ENCODE assay signal across 21 cellular contexts in the genomic region with DNA sequence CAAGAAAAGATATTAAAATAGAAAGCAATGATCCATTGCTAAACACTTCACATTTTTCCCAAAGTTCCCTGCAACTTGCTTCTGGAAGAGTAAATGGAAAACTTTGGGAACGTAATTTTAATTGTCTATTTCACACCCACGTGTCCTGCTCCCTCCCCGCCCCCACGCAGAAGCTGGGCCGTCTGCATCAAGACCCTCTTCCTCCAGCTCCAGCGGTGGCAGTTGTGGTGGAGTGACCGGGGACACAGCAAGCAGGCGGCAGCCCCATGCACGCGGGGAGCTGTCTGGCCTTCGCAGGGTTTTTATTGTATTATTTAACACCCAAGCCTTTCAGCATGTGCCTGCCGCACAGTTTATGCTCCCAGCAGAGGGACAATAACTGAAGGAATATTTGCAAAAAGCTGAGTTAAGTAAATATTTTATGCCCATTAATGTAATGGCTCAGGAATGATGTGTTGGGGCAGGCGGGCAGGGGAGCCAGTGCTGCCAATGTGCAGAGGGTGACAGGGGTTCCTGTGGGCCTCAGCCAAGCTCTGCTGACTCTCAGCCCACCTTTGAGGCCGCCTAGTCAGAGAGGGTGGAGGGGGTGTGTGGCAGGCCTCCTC. TPM values are rescaled to one million over a fixed set of nuclear protein-coding genes. Genes with fewer than 3 reads are reported as not detected.
DNase-seq lines count a peak whose midpoint lies in the region; ATAC-seq, FAIRE-seq and TF ChIP-seq lines count a peak whose summit lies in the region.
"Had no signal": no experiment of that assay in that cellular context is flagged by ENCODE, and none has a peak within 500 bp of the region (broad histone marks: within the 10 kb centered on the region; RNA-seq: fewer than 3 reads in every experiment).

No MANE protein-coding gene starts in this region.

- no peak overlapping the region for H3K4ac ChIP-seq in H1 (replicated peaks; ENCODE audit: insufficient read length, low read depth, low read length)
- no peak overlapping the region for H3K4ac ChIP-seq in mesenchymal stem cell (ENCODE audit: low read depth in 1 of 2, low read length in 2 of 2)

- H3K27me3 Mint-ChIP-seq in T-helper 17 cell: peaks cover 45% of the 10 kb centered on the region

- H2BK120ac ChIP-seq in H1 (replicated peaks; ENCODE audit: low read depth, low read length) (no peak overlapping the region), mesenchymal stem cell (ENCODE audit: low read depth, low read length) (no peak overlapping the region)

- H4K5ac ChIP-seq in H1 (ENCODE audit: insufficient read length, low read depth, low read length): no peak overlapping the region

- H4K91ac ChIP-seq in H1 (replicated peaks; ENCODE audit: insufficient read length, low read length): no peak overlapping the region
- H4K91ac ChIP-seq in mesenchymal stem cell (ENCODE audit: low read length): no peak overlapping the region

- peak overlapping the region; percentile 41 for H3K4me3 ChIP-seq in BLaER1
- no peak overlapping the region for H3K4me3 ChIP-seq in HEK293 (ENCODE audit: low read depth, low read length)
- H3K4me3 ChIP-seq in OCI-LY3 (ENCODE audit: low read length): no peak overlapping the region
- no peak overlapping the region for H3K4me3 ChIP-seq in H1 (ENCODE audit: extremely low read depth in 1 of 4, insufficient read depth in 2 of 4, low read depth in 3 of 4, low read length in 4 of 4)
- H3K4me3 ChIP-seq in mesenchymal stem cell (ENCODE audit: insufficient read depth in 1 of 2, low read depth in 1 of 2, low read length in 2 of 2): no peak overlapping the region
- H3K4me3 ChIP-seq: GM23248 had no signal

- no peak for TF ChIP-seq RAD21 in H1 (IDR thresholded peaks at IDR 0.05 in 1 of 2, conservative IDR thresholded peaks at IDR 0.05 in 1 of 2; ENCODE audit: low read depth in 2 of 2, low read length in 2 of 2)

- no peak overlapping the region for H3K4me3 Mint-ChIP-seq in T-helper 17 cell
- H3K4me3 Mint-ChIP-seq: B cell; CD14-positive monocyte; CD8-positive, alpha-beta T cell; H9; HFFc6 had no signal

- no peak for DNase-seq in H1 (ENCODE audit: low read depth in 1 of 2, low spot score in 2 of 2)
- DNase-seq in T-helper 17 cell: no peak
- DNase-seq in stimulated activated CD4-positive, alpha-beta T cell treated with anti-CD3 and anti-CD28 coated beads, Interleukin-4, amount 100 ng/mL, for 4 hours: no peak
- DNase-seq in mesenchymal stem cell: no peak
- DNase-seq: CD8-positive, alpha-beta T cell; COR-L47; DMS153; DMS79 treated with DMSO at 0.1 percent for 48 hours; EL; GM23248; H9; HFFc6 had no signal

- no peaks in the 10 kb centered on the region for H3K9me3 ChIP-seq in BLaER1
- no peaks in the 10 kb centered on the region for H3K9me3 ChIP-seq in HEK293 (ENCODE audit: control insufficient read depth, insufficient read depth, low read depth, low read length)
- H3K9me3 ChIP-seq in OCI-LY3 (ENCODE audit: insufficient read depth, low read length): no peaks in the 10 kb centered on the region
- H3K9me3 ChIP-seq in H1 (ENCODE audit: insufficient read depth in 2 of 2, low read depth in 1 of 2, low read length in 1 of 2): no peaks in the 10 kb centered on the region
- no peaks in the 10 kb centered on the region for H3K9me3 ChIP-seq in T-helper 17 cell (ENCODE audit: control insufficient read depth, low read length, poor library complexity, severe bottlenecking)
- H3K9me3 ChIP-seq in mesenchymal stem cell (ENCODE audit: control insufficient read depth, low read length): no peaks in the 10 kb centered on the region

- H2AK5ac ChIP-seq in H1 (ENCODE audit: low read depth, low read length) (no peak overlapping the region), mesenchymal stem cell (ENCODE audit: low read length, severe bottlenecking) (no peak overlapping the region)

- H4K8ac ChIP-seq in H1 (ENCODE audit: extremely low read depth, insufficient read depth, low read length) (no peak overlapping the region), mesenchymal stem cell (ENCODE audit: low read length) (no peak overlapping the region)

- no peaks in the 10 kb centered on the region for H3K36me3 ChIP-seq in BLaER1
- no peaks in the 10 kb centered on the region for H3K36me3 ChIP-seq in HEK293 (ENCODE audit: control insufficient read depth in 2 of 2, insufficient read depth in 1 of 2, low read length in 2 of 2)
- no peaks in the 10 kb centered on the region for H3K36me3 ChIP-seq in OCI-LY3 (replicated peaks; ENCODE audit: low read depth, low read length)
- H3K36me3 ChIP-seq in H1 (ENCODE audit: control insufficient read depth in 2 of 4, insufficient read depth in 4 of 4, low read length in 3 of 4): no peaks in the 10 kb centered on the region
- H3K36me3 ChIP-seq in mesenchymal stem cell (ENCODE audit: control insufficient read depth in 1 of 2, insufficient read depth in 2 of 2, low read depth in 1 of 2, low read length in 2 of 2): no peaks in the 10 kb centered on the region

- POLR2A ChIA-PET in HEK293 (lab: Yijun Ruan, JAX): interaction anchor here (0.7 kb wide), 1 partner anchor 19 kb away, joined by 3 read pairs; no protein-coding TSS in a partner anchor
- POLR2A ChIA-PET in H1 (lab: Charles Lee; ENCODE audit: partially characterized antibody): interaction anchor here (0.7 to 2.4 kb wide), 2 partner anchors 10 to 96 kb away, joined by 3 to 7 read pairs; no protein-coding TSS in a partner anchor

- H3K79me1 ChIP-seq in H1 (ENCODE audit: low read depth, low read length) (no peaks in the 10 kb centered on the region), mesenchymal stem cell (replicated peaks; ENCODE audit: low read length, poor library complexity, severe bottlenecking) (no peaks in the 10 kb centered on the region)

- H3K23me2 ChIP-seq in H1 (ENCODE audit: low read depth, low read length): no peaks in the 10 kb centered on the region; the same call in 1 of the 2 replicates

- TF ChIP-seq EP300 in H1 (IDR thresholded peaks at IDR 0.05; ENCODE audit: borderline replicate concordance in 1 of 2, low read depth in 2 of 2, low read length in 2 of 2): no peak

- H2BK20ac ChIP-seq in H1 (ENCODE audit: low read length): no peak overlapping the region

- CTCF ChIA-PET in HEK293 (lab: Yijun Ruan, JAX) (interaction anchor here (1.0 to 3.7 kb wide), 3 partner anchors 11 to 306 kb away, joined by 3 to 23 read pairs (median 6); no protein-coding TSS in a partner anchor), H1 (lab: Charles Lee; ENCODE audit: partially characterized antibody) (interaction anchor here (0.6 to 3.5 kb wide), 8 partner anchors 9 to 1253 kb away, joined by 3 to 12 read pairs (median 4); no protein-coding TSS in a partner anchor)

- H3K56ac ChIP-seq in H1 (replicated peaks; ENCODE audit: insufficient read length, low read depth, low read length): no peak overlapping the region

- no peak for ATAC-seq in T-helper 17 cell
- ATAC-seq: CD8-positive, alpha-beta T cell had no signal

- WGBS in H1 (ENCODE audit: extremely low coverage in 1 of 2, insufficient coverage in 1 of 2, insufficient read length in 1 of 2, insufficient replicate concordance in 2 of 2, low coverage in 1 of 2, low lambda C conversion rate in 2 of 2, missing lambda C conversion rate in 1 of 2), 2 experiments: 86% methylated on average over 14 of the region's 14 CpGs; no CpG with 5 or more reads in 1 of the 2 experiments
- 70% methylated on average over 14 of the region's 14 CpGs for WGBS in mesenchymal stem cell

- peaks cover 83% of the 10 kb centered on the region for H3K4me1 ChIP-seq in BLaER1
- H3K4me1 ChIP-seq in HEK293 (ENCODE audit: control insufficient read depth, insufficient read depth, low read length): peaks cover 13% of the 10 kb centered on the region
- peaks cover 18% of the 10 kb centered on the region for H3K4me1 ChIP-seq in OCI-LY3 (ENCODE audit: low read length)
- peaks cover 0 to 33% (median 13%) of the 10 kb centered on the region in 4 experiments; a peak in 6 of 7 replicates for H3K4me1 ChIP-seq in H1 (replicated peaks in 1 of 4; ENCODE audit: control insufficient read depth in 3 of 4, insufficient read depth in 4 of 4, low read length in 3 of 4)
- peaks cover 20% of the 10 kb centered on the region for H3K4me1 ChIP-seq in mesenchymal stem cell (ENCODE audit: control insufficient read depth, insufficient read depth, low read depth, low read length)

- H2BK5ac ChIP-seq in H1 (ENCODE audit: low read depth, low read length): no peak overlapping the region
- no peak overlapping the region for H2BK5ac ChIP-seq in mesenchymal stem cell (ENCODE audit: low read depth, low read length, poor library complexity, severe bottlenecking)

- H2BK12ac ChIP-seq in H1 (ENCODE audit: low read depth, low read length): no peak overlapping the region
- H2BK12ac ChIP-seq in mesenchymal stem cell (ENCODE audit: low read length in 2 of 2): no peak overlapping the region

- H2BK15ac ChIP-seq in H1 (ENCODE audit: low read length) (peak overlapping the region; percentile 72; the same call in 1 of the 2 replicates), mesenchymal stem cell (ENCODE audit: low read depth, poor library complexity, severe bottlenecking) (no peak overlapping the region)

- no peak overlapping the region for H3K14ac ChIP-seq in H1 (ENCODE audit: insufficient read length)
- H3K14ac ChIP-seq in mesenchymal stem cell (ENCODE audit: low read length in 2 of 2): no peak overlapping the region

- H4K20me1 ChIP-seq in BLaER1: no peaks in the 10 kb centered on the region
- no peaks in the 10 kb centered on the region for H4K20me1 ChIP-seq in OCI-LY3 (ENCODE audit: insufficient read depth, low read length)
- H4K20me1 ChIP-seq in H1 (replicated peaks in 1 of 2; ENCODE audit: control insufficient read depth in 1 of 2, insufficient read depth in 2 of 2, low read length in 2 of 2): peaks cover 0 to 2% of the 10 kb centered on the region in 2 experiments

- H2AFZ ChIP-seq in OCI-LY3 (ENCODE audit: low read depth, low read length): no peak overlapping the region
- no peak overlapping the region for H2AFZ ChIP-seq in H1 (ENCODE audit: low read length)
- no peak overlapping the region for H2AFZ ChIP-seq in mesenchymal stem cell (ENCODE audit: low read depth, low read length)
- H2AFZ ChIP-seq: GM23248 had no signal

- no peaks in the 10 kb centered on the region for H3K27me3 ChIP-seq in BLaER1
- no peaks in the 10 kb centered on the region; the same call in 1 of the 2 replicates for H3K27me3 ChIP-seq in OCI-LY3 (ENCODE audit: low read depth, low read length)
- H3K27me3 ChIP-seq in H1 (replicated peaks in 1 of 4; ENCODE audit: control insufficient read depth in 3 of 4, extremely low read depth in 1 of 4, insufficient read depth in 3 of 4, low read length in 3 of 4): peaks cover 0 to 2% (median 0%) of the 10 kb centered on the region in 4 experiments; a peak in 2 of 7 replicates
- peaks cover 19 to 61% of the 10 kb centered on the region in 2 experiments for H3K27me3 ChIP-seq in mesenchymal stem cell (ENCODE audit: control insufficient read depth in 1 of 2, insufficient read depth in 1 of 2, low read length in 2 of 2)

- H3K9ac ChIP-seq in BLaER1 (peak overlapping the region; percentile 66), OCI-LY3 (ENCODE audit: low read length) (no peak overlapping the region), H1 (replicated peaks in 1 of 4; ENCODE audit: extremely low read depth in 1 of 4, low read depth in 3 of 4, low read length in 3 of 4) (no peak overlapping the region), mesenchymal stem cell (ENCODE audit: low read length) (no peak overlapping the region)
- H3K9ac ChIP-seq: GM23248 had no signal

- no peak for TF ChIP-seq CTCF in HEK293 (tag by site-specific recombination; IDR thresholded peaks at IDR 0.05)
- no peak for TF ChIP-seq CTCF in OCI-LY3 (IDR thresholded peaks at IDR 0.05; ENCODE audit: low read depth, low read length)
- TF ChIP-seq CTCF in H1 (IDR thresholded peaks at IDR 0.05; ENCODE audit: control extremely low read depth in 1 of 3, insufficient read depth in 1 of 3, low read depth in 1 of 3, low read length in 3 of 3): no peak

- no peak for FAIRE-seq in H1 (lab: Jason Lieb, UNC)
- FAIRE-seq: A204.1, D721Med, G401.6, GM12891 had no signal

- H3K79me2 ChIP-seq in OCI-LY3 (ENCODE audit: low read length): no peaks in the 10 kb centered on the region
- no peaks in the 10 kb centered on the region for H3K79me2 ChIP-seq in H1 (ENCODE audit: control insufficient read depth in 1 of 2, insufficient read depth in 2 of 2, low read length in 2 of 2)

- no peak overlapping the region for H3K27ac Mint-ChIP-seq in T-helper 17 cell
- H3K27ac Mint-ChIP-seq: B cell; CD8-positive, alpha-beta T cell; H9; HFFc6 had no signal

- H3K18ac ChIP-seq in H1 (ENCODE audit: extremely low read depth, low read length) (no peak overlapping the region), mesenchymal stem cell (ENCODE audit: low read depth in 1 of 2, low read length in 2 of 2) (no peak overlapping the region)

- H3K4me1 Mint-ChIP-seq in T-helper 17 cell: peaks cover 7% of the 10 kb centered on the region

- no peak for TF ChIP-seq POLR2A in H1 (IDR thresholded peaks at IDR 0.05; ENCODE audit: control extremely low read depth in 1 of 2, low read depth in 2 of 2, low read length in 2 of 2)

- H3K4me2 ChIP-seq in BLaER1: peak overlapping the region; percentile 95
- peak overlapping the region; percentile 45 for H3K4me2 ChIP-seq in OCI-LY3 (ENCODE audit: low read length)
- no peak overlapping the region for H3K4me2 ChIP-seq in H1 (ENCODE audit: insufficient read depth in 1 of 2, low read depth in 2 of 2, low read length in 2 of 2)
- H3K4me2 ChIP-seq in mesenchymal stem cell (ENCODE audit: low read length, poor library complexity, severe bottlenecking): no peak overlapping the region

- H3K23ac ChIP-seq in H1 (ENCODE audit: insufficient read length) (no peak overlapping the region), mesenchymal stem cell (ENCODE audit: low read length in 2 of 2) (no peak overlapping the region)

- H3K27ac ChIP-seq in BLaER1 (peak overlapping the region; percentile 87), HEK293 (ENCODE audit: extremely low read depth, low read depth, low read length) (no peak overlapping the region), OCI-LY3 (ENCODE audit: low read length) (no peak overlapping the region), H1 (ENCODE audit: low read depth, low read length) (no peak overlapping the region), mesenchymal stem cell (ENCODE audit: low read length, poor library complexity, severe bottlenecking) (no peak overlapping the region)
- H3K27ac ChIP-seq: GM23248 had no signal

- H3K36me3 Mint-ChIP-seq in T-helper 17 cell (ENCODE audit: low read depth): peaks cover 2% of the 10 kb centered on the region
- H3K36me3 Mint-ChIP-seq: CD14-positive monocyte; CD8-positive, alpha-beta T cell had no signal

RNA-seq across cellular contexts. Expression of a gene that starts 32.6 kb away (rescaled TPM):
- not detected in 2 replicates for total RNA-seq in H1 (2021; fragmentation: NEBNext Ultra II Directional; extraction: Animal tissue kit (Norgen Biotek cat#: 25700))
- not detected in 2 replicates for polyA plus RNA-seq in H1 (2011; rRNA removed)
- polyA plus RNA-seq in H1 (2011; cell fraction: cytosol; rRNA removed): not detected
- not detected for polyA plus RNA-seq in H1 (2011; cell fraction: nucleus; rRNA removed)
- polyA plus RNA-seq in H1 (2012, experiment 1 of 2): not detected in 4 replicates
- not detected for polyA plus RNA-seq in H1 (2012, experiment 2 of 2)
- polyA plus RNA-seq in H1 (2013, experiment 1 of 2): not detected
- polyA plus RNA-seq in H1 (2013, experiment 2 of 2): not detected
- not detected in 2 replicates for polyA minus RNA-seq in H1 (2011; rRNA and poly(A)+ RNA removed)
- polyA minus RNA-seq in H1 (2011; cell fraction: cytosol; rRNA and poly(A)+ RNA removed): not detected
- not detected for polyA minus RNA-seq in H1 (2011; cell fraction: nucleus; rRNA and poly(A)+ RNA removed)
- not detected for total RNA-seq in T-helper 17 cell
- polyA plus RNA-seq in mesenchymal stem cell (2013, experiment 1 of 2): not detected
- polyA plus RNA-seq in mesenchymal stem cell (2013, experiment 2 of 2): not detected
- total RNA-seq: GM23248, H9, HFFc6 had no signal
- polyA plus RNA-seq: CD14-positive monocyte, GM23248 had no signal

Comparison
In these comparisons a context has a peak if more than half of its experiments do, and no peak if none do; other contexts are left out.
1. H3K4me2 ChIP-seq: peak in BLaER1 (single experiment) and OCI-LY3 (single experiment); none in H1 (0 of 2) and mesenchymal stem cell (single experiment).